In genomic region chr2:60281730-60282129, GRCh38 we compare ENCODE assay signal across 27 cellular contexts.
"Had no signal": no experiment of that assay in that cellular context is flagged by ENCODE, and none has a peak within 500 bp of the region (broad histone marks: within the 10 kb centered on the region; RNA-seq: fewer than 3 reads in every experiment).

No MANE protein-coding gene starts in this region.

- ATAC-seq: stimulated activated naive B cell treated with anti-CD40 and anti-IgM and Interleukin-4, amounts not matched to agents 10 μg/mL and 1 μg/mL and 100 μg/mL, for 72 hours; stimulated activated naive CD8-positive, alpha-beta T cell treated with anti-CD3 and anti-CD28 coated beads, Interleukin-15, Interleukin-2, amounts not matched to agents 100 U/mL and 50 U/mL, for 24 hours; upper lobe of right lung had no signal

- H3K4me3 ChIP-seq: stomach, suprapubic skin, testis, thoracic aorta, thyroid gland, tibial artery, tibial nerve, transverse colon, upper lobe of left lung, upper lobe of right lung, uterus, vagina had no signal

- H3K27ac Mint-ChIP-seq: stimulated activated effector memory CD8-positive, alpha-beta T cell treated with anti-CD3 and anti-CD28 coated beads, Interleukin-12 subunit alpha, Interleukin-12 subunit beta, amount 100 ng/mL, for 72 hours; stimulated activated memory B cell treated with anti-CD40 and anti-IgM and Interleukin-4, amounts not matched to agents 10 μg/mL and 1 μg/mL and 100 μg/mL, for 72 hours; stimulated activated naive B cell treated with anti-CD40 and anti-IgM and Interleukin-4, amounts not matched to agents 10 μg/mL and 1 μg/mL and 100 μg/mL, for 72 hours; stimulated activated naive CD8-positive, alpha-beta T cell treated with anti-CD3 and anti-CD28 coated beads, Interleukin-15, amount 100 ng/mL, for 72 hours; stimulated activated naive CD8-positive, alpha-beta T cell treated with anti-CD3 and anti-CD28 coated beads, Interleukin-15, Interleukin-2, amounts not matched to agents 100 ng/mL and 50 ng/mL, for 24 hours; type B pancreatic cell had no signal

- H3K9me3 ChIP-seq: stomach, suprapubic skin, testis, thoracic aorta, thyroid gland, tibial artery, tibial nerve, transverse colon, upper lobe of left lung, upper lobe of right lung, uterus, vagina had no signal

- H3K4me1 ChIP-seq: stomach, testis, thyroid gland, tibial artery, tibial nerve, transverse colon, upper lobe of left lung, upper lobe of right lung, uterus had no signal

- H3K36me3 Mint-ChIP-seq: stimulated activated effector memory CD8-positive, alpha-beta T cell treated with anti-CD3 and anti-CD28 coated beads, Interleukin-12 subunit alpha, Interleukin-12 subunit beta, amount 100 ng/mL, for 72 hours; stimulated activated memory B cell treated with anti-CD40 and anti-IgM and Interleukin-4, amounts not matched to agents 10 μg/mL and 1 μg/mL and 100 μg/mL, for 72 hours; stimulated activated naive B cell treated with anti-CD40 and anti-IgM and Interleukin-4, amounts not matched to agents 10 μg/mL and 1 μg/mL and 100 μg/mL, for 72 hours; type B pancreatic cell had no signal

- H3K27ac ChIP-seq: stomach, suprapubic skin, testis, thoracic aorta, thyroid gland, tibial artery, tibial nerve, transverse colon, upper lobe of left lung, upper lobe of right lung, uterus, vagina had no signal

- H3K4me1 Mint-ChIP-seq: stimulated activated effector memory CD8-positive, alpha-beta T cell treated with anti-CD3 and anti-CD28 coated beads, Interleukin-12 subunit alpha, Interleukin-12 subunit beta, amount 100 ng/mL, for 72 hours; stimulated activated naive CD8-positive, alpha-beta T cell treated with anti-CD3 and anti-CD28 coated beads, Interleukin-15, amount 100 ng/mL, for 72 hours had no signal

- H3K27me3 ChIP-seq: stomach, suprapubic skin, testis, thyroid gland, tibial artery, tibial nerve, transverse colon, upper lobe of left lung, upper lobe of right lung, uterus, vagina had no signal

- H3K4me3 Mint-ChIP-seq: stimulated activated effector memory CD8-positive, alpha-beta T cell treated with anti-CD3 and anti-CD28 coated beads, Interleukin-12 subunit alpha, Interleukin-12 subunit beta, amount 100 ng/mL, for 72 hours; stimulated activated memory B cell treated with anti-CD40 and anti-IgM and Interleukin-4, amounts not matched to agents 10 μg/mL and 1 μg/mL and 100 μg/mL, for 72 hours; stimulated activated naive B cell treated with anti-CD40 and anti-IgM and Interleukin-4, amounts not matched to agents 10 μg/mL and 1 μg/mL and 100 μg/mL, for 72 hours; stimulated activated naive CD8-positive, alpha-beta T cell treated with anti-CD3 and anti-CD28 coated beads, Interleukin-15, amount 100 ng/mL, for 72 hours; stimulated activated naive CD8-positive, alpha-beta T cell treated with anti-CD3 and anti-CD28 coated beads, Interleukin-15, Interleukin-2, amounts not matched to agents 100 ng/mL and 50 ng/mL, for 24 hours; type B pancreatic cell had no signal

- H3K9me3 Mint-ChIP-seq: stimulated activated effector memory CD8-positive, alpha-beta T cell treated with anti-CD3 and anti-CD28 coated beads, Interleukin-12 subunit alpha, Interleukin-12 subunit beta, amount 100 ng/mL, for 72 hours; stimulated activated memory B cell treated with anti-CD40 and anti-IgM and Interleukin-4, amounts not matched to agents 10 μg/mL and 1 μg/mL and 100 μg/mL, for 72 hours; stimulated activated naive CD8-positive, alpha-beta T cell treated with anti-CD3 and anti-CD28 coated beads, Interleukin-15, amount 100 ng/mL, for 72 hours; stimulated activated naive CD8-positive, alpha-beta T cell treated with anti-CD3 and anti-CD28 coated beads, Interleukin-15, Interleukin-2, amounts not matched to agents 100 ng/mL and 50 ng/mL, for 24 hours; type B pancreatic cell had no signal

- H3K27me3 Mint-ChIP-seq: stimulated activated memory B cell treated with anti-CD40 and anti-IgM and Interleukin-4, amounts not matched to agents 10 μg/mL and 1 μg/mL and 100 μg/mL, for 72 hours; stimulated activated naive B cell treated with anti-CD40 and anti-IgM and Interleukin-4, amounts not matched to agents 10 μg/mL and 1 μg/mL and 100 μg/mL, for 72 hours; stimulated activated naive CD8-positive, alpha-beta T cell treated with anti-CD3 and anti-CD28 coated beads, Interleukin-15, Interleukin-2, amounts not matched to agents 100 ng/mL and 50 ng/mL, for 24 hours; type B pancreatic cell had no signal

- H3K36me3 ChIP-seq: stomach, suprapubic skin, thoracic aorta, thyroid gland, tibial artery, tibial nerve, transverse colon, upper lobe of left lung, upper lobe of right lung, uterus, vagina had no signal

- DNase-seq: stimulated activated CD4-positive, alpha-beta T cell treated with anti-CD3 and anti-CD28 coated beads, Interleukin-2, amount 100 ng/mL, for 48 hours; stimulated activated CD4-positive, alpha-beta T cell treated with anti-CD3 and anti-CD28 coated beads, Interleukin-4, amount 100 ng/mL, for 1 hour; stimulated activated CD4-positive, alpha-beta T cell treated with anti-CD3 and anti-CD28 coated beads, Interleukin-4, amount 100 ng/mL, for 24 hours; stimulated activated CD4-positive, alpha-beta T cell treated with anti-CD3 and anti-CD28 coated beads, Interleukin-4, amount 100 ng/mL, for 4 hours; stimulated activated CD8-positive, alpha-beta memory T cell treated with anti-CD3 and anti-CD28 coated beads, Interleukin-4, amount 100 ng/mL, for 48 hours; stimulated activated naive B cell treated with anti-CD40 and anti-IgM and Interleukin-4, amounts not matched to agents 10 μg/mL and 1 μg/mL and 100 μg/mL, for 72 hours; stimulated activated naive CD4-positive, alpha-beta T cell; stimulated activated naive CD4-positive, alpha-beta T cell treated with Interleukin-2 at 50 U/mL for 16 hours; stimulated activated naive CD8-positive, alpha-beta T cell treated with anti-CD3 and anti-CD28 coated beads, Interleukin-15, amount 100 ng/mL, for 72 hours; stimulated activated naive CD8-positive, alpha-beta T cell treated with anti-CD3 and anti-CD28 coated beads, Interleukin-15, Interleukin-2, amounts not matched to agents 100 U/mL and 50 U/mL, for 24 hours; stomach; substantia nigra; testis; thyroid gland; tibial artery; transverse colon; upper lobe of left lung; upper lobe of right lung; uterus had no signal
